ENCODE assay signal across 18 cellular contexts in the genomic region with DNA sequence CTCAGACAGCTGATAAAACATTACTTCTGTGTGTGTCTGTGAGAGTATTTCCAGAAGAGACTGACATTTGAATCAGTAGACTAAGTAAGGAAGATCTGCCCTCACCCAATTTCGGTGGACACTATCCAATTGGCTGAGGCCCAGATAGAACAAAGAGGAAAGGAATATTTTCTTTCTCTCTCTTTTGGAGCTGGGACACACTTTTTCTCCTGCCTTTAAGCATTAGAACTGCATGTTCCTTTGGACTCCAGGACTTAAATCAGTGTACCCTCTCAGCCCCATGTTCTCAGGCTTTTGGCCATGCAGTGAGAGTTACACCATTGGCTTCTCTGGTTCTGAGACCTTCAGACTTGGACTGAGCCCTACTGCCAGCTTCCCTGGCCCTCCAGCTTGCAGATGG.
"Had no signal": no experiment of that assay in that cellular context is flagged by ENCODE, and none has a peak within 500 bp of the region (broad histone marks: within the 10 kb centered on the region; RNA-seq: fewer than 3 reads in every experiment).

No MANE protein-coding gene starts in this region.

- H3K27me3 ChIP-seq: adrenal gland, ascending aorta, brain microvascular endothelial cell, spleen had no signal

- H3K36me3 ChIP-seq: adrenal gland, ascending aorta, brain microvascular endothelial cell, spleen had no signal

- ATAC-seq: activated CD4-positive, alpha-beta T cell treated with anti-CD3 and anti-CD28 coated beads for 36 hours; activated T-cell treated with anti-CD3 and anti-CD28 coated beads, Interleukin-2, amount 50 U/mL, for 4 hours; T-helper 17 cell had no signal

- DNase-seq: activated B cell treated with CpG ODN at 0.5 μM for 24 hours; activated CD4-positive, alpha-beta T cell treated with anti-CD3 and anti-CD28 coated beads for 36 hours; activated CD4-positive, alpha-beta T cell treated with anti-CD3 and anti-CD28 coated beads, Interleukin-2, amount 50 U/mL, for 4 hours; activated CD8-positive, alpha-beta memory T cell treated with anti-CD3 and anti-CD28 coated beads, Interleukin-2, amount 50 U/mL, for 48 hours; activated naive CD4-positive, alpha-beta T cell; activated T-cell treated with anti-CD3 and anti-CD28 coated beads, Interleukin-2, amount 50 U/mL, for 4 hours; adrenal gland; brain microvascular endothelial cell; central memory CD4-positive, alpha-beta T cell; effector memory CD4-positive, alpha-beta T cell; naive B cell; occipital lobe; spleen; stimulated activated CD4-positive, alpha-beta T cell treated with anti-CD3 and anti-CD28 coated beads, Interleukin-4, amount 100 ng/mL, for 1 hour; stimulated activated naive CD4-positive, alpha-beta T cell; SW 1271; T-helper 17 cell had no signal

- H3K4me3 ChIP-seq: adrenal gland, ascending aorta, spleen had no signal

- H3K9me3 ChIP-seq: adrenal gland, ascending aorta, spleen had no signal

- H3K27ac ChIP-seq: brain microvascular endothelial cell, spleen had no signal
